27 cellular contexts compared by ENCODE assay signal in genomic region chr10:122657734-122658133, GRCh38. TPM values are rescaled to one million over a fixed set of nuclear protein-coding genes. Genes with fewer than 3 reads are reported as not detected.
"Had no signal": no experiment of that assay in that cellular context is flagged by ENCODE, and none has a peak within 500 bp of the region (broad histone marks: within the 10 kb centered on the region; RNA-seq: fewer than 3 reads in every experiment).

No MANE protein-coding gene starts in this region.

- H3K4me3 ChIP-seq: breast epithelium, esophagus squamous epithelium, heart right ventricle, left lung, lung, mucosa of descending colon, ovary, prostate gland, vagina had no signal

- H3K27me3 ChIP-seq: breast epithelium, left lung, ovary, vagina had no signal

- DNase-seq: activated CD4-positive, alpha-beta T cell treated with anti-CD3 and anti-CD28 coated beads for 1 hour; activated CD4-positive, alpha-beta T cell treated with anti-CD3 and anti-CD28 coated beads, Interleukin-2, amount 10 ng/mL, durations not matched to agents 7 days and 5 days; activated CD8-positive, alpha-beta T cell treated with anti-CD3 and anti-CD28 coated beads for 36 hours; activated naive CD4-positive, alpha-beta T cell; activated T-cell treated with anti-CD3 and anti-CD28 coated beads, Interleukin-2, amount 50 U/mL, for 4 hours; endodermal cell; esophagus squamous epithelium; foreskin melanocyte; heart right ventricle; left lung; mesendoderm; mucosa of descending colon; nephron progenitor cell; ovary; retina; stimulated activated CD4-positive, alpha-beta T cell treated with anti-CD3 and anti-CD28 coated beads, Interleukin-4, amount 100 ng/mL, for 1 hour; T-helper 17 cell; T1000 had no signal

- H3K4me1 ChIP-seq: breast epithelium, esophagus squamous epithelium, heart right ventricle, left lung, vagina had no signal

- H3K36me3 ChIP-seq: breast epithelium, esophagus squamous epithelium, heart right ventricle, left lung, ovary, prostate gland, vagina had no signal

- H3K9me3 ChIP-seq: breast epithelium, esophagus squamous epithelium, heart right ventricle, left lung, mucosa of descending colon, ovary, prostate gland, vagina had no signal

- H3K27ac ChIP-seq: breast epithelium, esophagus squamous epithelium, heart right ventricle, ovary, vagina had no signal

RNA-seq across cellular contexts. Expression of gene C10orf120, which starts 41.9 kb away (rescaled TPM):
- total RNA-seq: activated CD4-positive, alpha-beta T cell treated with anti-CD3 and anti-CD28 coated beads, Interleukin-2, amount 10 ng/mL, durations not matched to agents 7 days and 5 days; activated CD8-positive, alpha-beta T cell treated with anti-CD3 and anti-CD28 coated beads for 36 hours; activated naive CD4-positive, alpha-beta T cell treated with anti-CD3 and anti-CD28 coated beads, Interleukin-2, amount 50 U/mL, for 72 hours; activated T-cell treated with anti-CD3 and anti-CD28 coated beads, Interleukin-2, amount 50 U/mL, for 4 hours; activated T-helper 17 cell treated with anti-CD3 and anti-CD28 coated beads, Interleukin-2, amount 50 U/mL, for 72 hours; breast epithelium; endodermal cell; esophagus squamous epithelium; glomerular endothelial cell; heart right ventricle; left lung; lung; mucosa of descending colon; ovary; subcutaneous adipose tissue; T-helper 17 cell; vagina; WTC11 had no signal
